Comparison of ENCODE assay signal across 19 cellular contexts in the genomic region with DNA sequence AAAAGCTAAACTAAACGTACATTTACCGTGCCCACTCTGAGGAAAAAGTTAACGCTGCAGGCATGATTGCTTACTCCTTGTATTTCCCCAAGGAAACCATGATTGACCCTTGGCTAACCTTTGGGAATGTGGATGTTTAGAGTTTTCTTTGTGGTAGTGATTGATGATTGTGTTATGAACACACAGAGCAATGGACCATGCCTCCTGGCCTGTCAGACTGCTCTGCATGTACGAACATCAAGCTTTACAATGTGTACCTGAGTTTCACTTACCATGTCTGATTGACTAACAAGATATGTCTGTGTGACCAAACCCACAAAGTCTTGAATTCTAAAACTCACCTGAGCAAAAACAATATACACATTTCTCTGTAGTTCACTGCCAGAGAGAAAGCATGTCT. TPM values are rescaled to one million over a fixed set of nuclear protein-coding genes. Genes with fewer than 3 reads are reported as not detected.
DNase-seq lines count a peak whose midpoint lies in the region; ATAC-seq, FAIRE-seq and TF ChIP-seq lines count a peak whose summit lies in the region.
"Had no signal": no experiment of that assay in that cellular context is flagged by ENCODE, and none has a peak within 500 bp of the region (broad histone marks: within the 10 kb centered on the region; RNA-seq: fewer than 3 reads in every experiment).

No MANE protein-coding gene starts in this region.

- DNase-seq in Daoy (ENCODE audit: low read depth) (peak; percentile 1), GM18507 (ENCODE audit: extremely low spot score, insufficient read length, low read depth) (no peak), mesendoderm (no peak), D721Med (ENCODE audit: insufficient read length, low spot score) (no peak), H4 (ENCODE audit: low spot score) (no peak)
- DNase-seq: activated CD4-positive, alpha-beta T cell treated with anti-CD3 and anti-CD28 coated beads, Interleukin-2, amount 10 ng/mL, durations not matched to agents 7 days and 5 days; aorta; left ventricle myocardium superior; mucosa of descending colon; NCI-H1092 treated with DMSO at 0.1 percent for 48 hours; NCI-H2029; posterior cingulate gyrus; Right ventricle myocardium superior had no signal

- H3K4ac ChIP-seq in mesendoderm (ENCODE audit: low read depth, low read length): no peak overlapping the region

- no peak overlapping the region for H3K56ac ChIP-seq in mesendoderm (ENCODE audit: low read length)

- H3K27me3 Mint-ChIP-seq in activated naive CD8-positive, alpha-beta T cell: no peaks in the 10 kb centered on the region
- H3K27me3 Mint-ChIP-seq: activated CD4-positive, alpha-beta T cell treated with anti-CD3 and anti-CD28 coated beads, Interleukin-2, amount 10 ng/mL, durations not matched to agents 7 days and 5 days had no signal

- peaks cover 43% of the 10 kb centered on the region for H3K4me1 Mint-ChIP-seq in activated naive CD8-positive, alpha-beta T cell (ENCODE audit: low read depth)

- H3K4me3 Mint-ChIP-seq in activated naive CD8-positive, alpha-beta T cell: no peak overlapping the region
- H3K4me3 Mint-ChIP-seq: activated CD4-positive, alpha-beta T cell treated with anti-CD3 and anti-CD28 coated beads, Interleukin-2, amount 10 ng/mL, durations not matched to agents 7 days and 5 days had no signal

- no peak for TF ChIP-seq CTCF in D721Med (IDR thresholded peaks at IDR 0.05; ENCODE audit: insufficient read depth, missing control alignments)

- no peak overlapping the region for H2BK120ac ChIP-seq in mesendoderm (ENCODE audit: low read depth, low read length)

- H3K36me3 ChIP-seq in mesendoderm (ENCODE audit: control insufficient read depth, insufficient read depth, low read length): no peaks in the 10 kb centered on the region

- ATAC-seq in GM18873 (IDR thresholded peaks at IDR 0.05; ENCODE audit: low FRiP score, unreplicated experiment): no peak
- ATAC-seq: HepG2, left ventricle myocardium superior, mucosa of descending colon had no signal

- no peak overlapping the region for H3K27ac ChIP-seq in mesendoderm (ENCODE audit: low read depth, low read length)
- H3K27ac ChIP-seq: foreskin keratinocyte, HL-60, vagina had no signal

- no peaks in the 10 kb centered on the region for H3K27me3 ChIP-seq in mesendoderm (ENCODE audit: insufficient read depth, low read length, poor library complexity)
- H3K27me3 ChIP-seq: foreskin keratinocyte, vagina had no signal

- no peak overlapping the region for H3K18ac ChIP-seq in mesendoderm (ENCODE audit: low read length)

- no peaks in the 10 kb centered on the region for H3K9me3 Mint-ChIP-seq in activated naive CD8-positive, alpha-beta T cell (ENCODE audit: low read depth)

- peaks cover 47% of the 10 kb centered on the region for H3K36me3 Mint-ChIP-seq in activated naive CD8-positive, alpha-beta T cell

- no CpG with 5 or more reads among the region's 4 CpGs for WGBS in mesendoderm (ENCODE audit: extremely low coverage, insufficient coverage, low lambda C conversion rate)

- H3K27ac Mint-ChIP-seq in activated naive CD8-positive, alpha-beta T cell: peak overlapping the region; percentile 79
- H3K27ac Mint-ChIP-seq: activated CD4-positive, alpha-beta T cell treated with anti-CD3 and anti-CD28 coated beads, Interleukin-2, amount 10 ng/mL, durations not matched to agents 7 days and 5 days had no signal

- H3K4me3 ChIP-seq in mesendoderm (ENCODE audit: low read length): no peak overlapping the region
- H3K4me3 ChIP-seq: mucosa of descending colon, vagina had no signal

- H2BK5ac ChIP-seq in mesendoderm (ENCODE audit: low read length): no peak overlapping the region

- peak; percentile 12 for FAIRE-seq in GM18507 (lab: Jason Lieb, UNC)
- no peak for FAIRE-seq in D721Med (lab: Jason Lieb, UNC)
- FAIRE-seq: HepG2 had no signal

- H3K23ac ChIP-seq in mesendoderm (ENCODE audit: low read length): peak overlapping the region; percentile 11

- no peaks in the 10 kb centered on the region for H3K79me1 ChIP-seq in mesendoderm (ENCODE audit: low read length)

- no peak overlapping the region for H4K8ac ChIP-seq in mesendoderm (ENCODE audit: low read depth, low read length)

- no peak overlapping the region for H4K5ac ChIP-seq in mesendoderm (ENCODE audit: low read length)

- no peak overlapping the region for H2BK15ac ChIP-seq in mesendoderm (replicated peaks; ENCODE audit: low read depth)

- no peaks in the 10 kb centered on the region for H3K4me1 ChIP-seq in mesendoderm (ENCODE audit: control insufficient read depth, low read depth, low read length)
- H3K4me1 ChIP-seq: vagina had no signal

- H2AK5ac ChIP-seq in mesendoderm (ENCODE audit: low read length): no peak overlapping the region

- no peak overlapping the region for H3K9ac ChIP-seq in mesendoderm (ENCODE audit: low read length)

- no peak overlapping the region for H3K4me2 ChIP-seq in mesendoderm (ENCODE audit: low read length)

- H3K79me2 ChIP-seq in mesendoderm (ENCODE audit: control insufficient read depth, insufficient read depth, low read length): no peaks in the 10 kb centered on the region

RNA-seq across cellular contexts. Expression of a gene that starts 35.1 kb away (rescaled TPM):
- total RNA-seq in Daoy (2014; rRNA removed; shearing (Covaris generic)): 16.8 and 28.7 TPM in 2 replicates
- 19.4 TPM for polyA plus RNA-seq in mesendoderm (2013, experiment 1 of 2)
- polyA plus RNA-seq in mesendoderm (2013, experiment 2 of 2): 19.5 TPM
- total RNA-seq in H4 (2014; rRNA removed; shearing (Covaris generic)): 19.3 and 20.6 TPM in 2 replicates
